In the genomic region with DNA sequence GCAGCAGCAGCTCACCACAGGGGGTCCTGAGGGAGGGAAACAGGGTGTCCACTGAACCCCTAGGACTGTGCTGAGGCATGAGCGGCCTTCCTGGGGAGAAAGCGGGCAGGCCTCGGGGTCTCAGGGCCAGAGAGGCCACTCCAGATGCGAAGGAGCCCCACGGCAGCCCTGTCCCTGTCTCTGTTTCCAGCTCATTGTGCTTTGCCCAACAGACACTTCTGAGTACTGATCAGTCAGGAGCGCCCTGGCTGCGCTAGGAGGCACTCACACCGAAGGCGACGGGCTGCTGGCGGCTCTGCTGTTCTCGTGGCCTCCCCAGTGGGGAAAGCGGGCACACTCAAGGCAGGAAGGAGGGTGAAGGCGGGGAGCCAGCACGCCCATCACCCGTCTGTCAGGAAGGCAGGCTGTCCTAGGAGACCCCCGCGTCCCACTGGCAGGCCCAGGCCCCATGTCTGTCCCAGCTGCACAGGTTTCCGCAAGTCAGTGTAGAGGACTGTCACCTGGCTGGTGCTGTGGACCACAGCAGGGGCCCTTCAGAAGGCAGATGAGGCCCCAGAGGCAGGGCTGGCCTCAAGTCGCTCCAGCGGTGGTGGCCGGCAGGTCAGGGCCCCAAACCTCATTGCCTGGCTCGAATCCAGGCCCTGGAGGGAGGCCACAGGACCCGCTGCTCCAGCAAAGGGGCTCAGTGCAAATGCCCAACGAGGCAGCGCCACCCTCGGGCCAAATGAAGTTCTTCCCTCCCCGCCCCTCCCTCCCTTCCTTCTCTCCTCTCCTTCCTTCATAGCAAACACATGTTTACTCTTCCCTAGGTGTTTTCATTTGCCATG, we compare ENCODE assay signal across 9 cellular contexts. TPM values are rescaled to one million over a fixed set of nuclear protein-coding genes. Genes with fewer than 3 reads are reported as not detected.
DNase-seq lines count a peak whose midpoint lies in the region; ATAC-seq and TF ChIP-seq lines count a peak whose summit lies in the region.
"Had no signal": no experiment of that assay in that cellular context is flagged by ENCODE, and none has a peak within 500 bp of the region (broad histone marks: within the 10 kb centered on the region; RNA-seq: fewer than 3 reads in every experiment).

No MANE protein-coding gene starts in this region.

- 77% methylated on average over 21 of the region's 28 CpGs for WGBS in esophagus muscularis mucosa

- H3K4me1 ChIP-seq in mucosa of rectum (ENCODE audit: control insufficient read depth in 2 of 2, insufficient read depth in 2 of 2, low read length in 2 of 2) (peaks cover 10 to 12% of the 10 kb centered on the region in 2 donors), esophagus muscularis mucosa (peaks cover 0 to 11% (median 8%) of the 10 kb centered on the region in 4 donors)

- TF ChIP-seq POLR2A in esophagus muscularis mucosa (IDR thresholded peaks at IDR 0.05; ENCODE audit: low read depth): no peak

- H3K9me3 ChIP-seq in mucosa of rectum (ENCODE audit: control insufficient read depth in 2 of 2, low read length in 2 of 2): no peaks in the 10 kb centered on the region
- peaks cover 0 to 2% (median 0%) of the 10 kb centered on the region in 4 donors for H3K9me3 ChIP-seq in esophagus muscularis mucosa

- peaks cover 13% of the 10 kb centered on the region for H3K4me1 Mint-ChIP-seq in activated CD8-positive, alpha-beta memory T cell treated with anti-CD3 and anti-CD28 coated beads, Interleukin-2, amount 10 ng/mL, durations not matched to agents 7 days and 5 days

- intact Hi-C loops in esophagus muscularis mucosa (cut with DNase I): no loop called here

- no peak overlapping the region for H3K4me3 Mint-ChIP-seq in activated CD8-positive, alpha-beta memory T cell treated with anti-CD3 and anti-CD28 coated beads, Interleukin-2, amount 10 ng/mL, durations not matched to agents 7 days and 5 days

- H3K27me3 ChIP-seq in mucosa of rectum (ENCODE audit: control insufficient read depth in 2 of 2, insufficient read depth in 2 of 2, low read length in 2 of 2) (no peaks in the 10 kb centered on the region), esophagus muscularis mucosa (no peaks in the 10 kb centered on the region)

- H3K36me3 ChIP-seq in mucosa of rectum (ENCODE audit: control insufficient read depth in 2 of 2, insufficient read depth in 2 of 2, low read length in 2 of 2): no peaks in the 10 kb centered on the region
- H3K36me3 ChIP-seq in esophagus muscularis mucosa: no peaks in the 10 kb centered on the region

- no peak for TF ChIP-seq CTCF in esophagus muscularis mucosa (IDR thresholded peaks at IDR 0.05)

- H3K27me3 Mint-ChIP-seq in activated CD8-positive, alpha-beta memory T cell treated with anti-CD3 and anti-CD28 coated beads, Interleukin-2, amount 10 ng/mL, durations not matched to agents 7 days and 5 days: no peaks in the 10 kb centered on the region

- H3K27ac Mint-ChIP-seq in activated CD8-positive, alpha-beta memory T cell treated with anti-CD3 and anti-CD28 coated beads, Interleukin-2, amount 10 ng/mL, durations not matched to agents 7 days and 5 days: no peak overlapping the region

- no peak for TF ChIP-seq EP300 in esophagus muscularis mucosa (IDR thresholded peaks at IDR 0.05)

- H3K9me3 Mint-ChIP-seq in activated CD8-positive, alpha-beta memory T cell treated with anti-CD3 and anti-CD28 coated beads, Interleukin-2, amount 10 ng/mL, durations not matched to agents 7 days and 5 days (ENCODE audit: low read depth): no peaks in the 10 kb centered on the region

- H3K36me3 Mint-ChIP-seq in activated CD8-positive, alpha-beta memory T cell treated with anti-CD3 and anti-CD28 coated beads, Interleukin-2, amount 10 ng/mL, durations not matched to agents 7 days and 5 days: no peaks in the 10 kb centered on the region

- H3K9ac ChIP-seq in mucosa of rectum (ENCODE audit: low read depth in 1 of 2, low read length in 2 of 2): peak overlapping the region in 1 of 2 donors; percentile 58

- H3K4me3 ChIP-seq in mucosa of rectum (ENCODE audit: low read length in 2 of 2) (peak overlapping the region; percentile 55 to 64), esophagus muscularis mucosa (no peak overlapping the region)

- H3K27ac ChIP-seq in mucosa of rectum (ENCODE audit: low read depth in 2 of 2, low read length in 2 of 2): no peak overlapping the region
- no peak overlapping the region for H3K27ac ChIP-seq in esophagus muscularis mucosa (replicated peaks in 1 of 4)

- no peak for ATAC-seq in activated CD8-positive, alpha-beta memory T cell treated with anti-CD3 and anti-CD28 coated beads, Interleukin-2, amount 10 ng/mL, durations not matched to agents 7 days and 5 days
- peak; percentile 23 for ATAC-seq in HG02981 (IDR thresholded peaks at IDR 0.05; ENCODE audit: unreplicated experiment)

- peak; percentile 39 for DNase-seq in activated CD8-positive, alpha-beta memory T cell treated with anti-CD3 and anti-CD28 coated beads, Interleukin-2, amount 10 ng/mL, durations not matched to agents 7 days and 5 days
- DNase-seq in activated CD8-positive, alpha-beta memory T cell treated with anti-CD3 and anti-CD28 coated beads for 24 hours: no peak
- DNase-seq in UCSD-AML1 (lab: John Stamatoyannopoulos, UW; ENCODE audit: unreplicated experiment): peak; percentile 71
- no peak for DNase-seq in stimulated activated CD4-positive, alpha-beta T cell treated with anti-CD3 and anti-CD28 coated beads, Interleukin-1b, Interleukin-23, amount 100 ng/mL, for 48 hours
- DNase-seq in esophagus muscularis mucosa (ENCODE audit: extremely low spot score): no peak
- DNase-seq in SK-N-DZ (ENCODE audit: low spot score): no peak

- CTCF ChIA-PET in activated CD8-positive, alpha-beta memory T cell treated with anti-CD3 and anti-CD28 coated beads, Interleukin-2, amount 10 ng/mL, durations not matched to agents 7 days and 5 days (lab: Charles Lee): no interaction called here

RNA-seq across cellular contexts. Expression of gene ESPNL, which starts 6.8 kb away (rescaled TPM):
- total RNA-seq in activated CD8-positive, alpha-beta memory T cell treated with anti-CD3 and anti-CD28 coated beads, Interleukin-2, amount 10 ng/mL, durations not matched to agents 7 days and 5 days: under 1 TPM in 1 of 2 experiments, not detected in 1; 0.05 TPM
- total RNA-seq in esophagus muscularis mucosa: 1 to 10 TPM in 1 of 4 donors, under 1 TPM in 2, not detected in 1; 0.78 to 1.3 (median 0.83) TPM
- 10.9 and 11.8 TPM in 2 replicates for polyA plus RNA-seq in SK-N-DZ (2014; cell fraction: cytosol; rRNA removed)
- polyA plus RNA-seq in SK-N-DZ (2014; cell fraction: nucleus; rRNA removed): 29.8 and 39.1 TPM in 2 replicates

RNA-seq across cellular contexts. Expression of gene KLHL30, which starts 31.6 kb away (rescaled TPM):
- total RNA-seq in activated CD8-positive, alpha-beta memory T cell treated with anti-CD3 and anti-CD28 coated beads, Interleukin-2, amount 10 ng/mL, durations not matched to agents 7 days and 5 days: not detected
- 1 to 10 TPM; 1.2 to 8.0 (median 4.4) TPM for total RNA-seq in esophagus muscularis mucosa
- 4.3 and 6.4 TPM in 2 replicates for polyA plus RNA-seq in SK-N-DZ (2014; cell fraction: cytosol; rRNA removed)
- polyA plus RNA-seq in SK-N-DZ (2014; cell fraction: nucleus; rRNA removed): 6.6 and 8.2 TPM in 2 replicates
- polyA plus RNA-seq: neural cell had no signal

RNA-seq across cellular contexts. Expression of gene SCLY, which starts 46.1 kb away (rescaled TPM):
- total RNA-seq in activated CD8-positive, alpha-beta memory T cell treated with anti-CD3 and anti-CD28 coated beads, Interleukin-2, amount 10 ng/mL, durations not matched to agents 7 days and 5 days: 10 to 100 TPM; 29.1 to 53.8 TPM
- 10 to 100 TPM in 3 of 4 donors, 1 to 10 TPM in 1; 9.8 to 17.9 (median 13.9) TPM for total RNA-seq in esophagus muscularis mucosa
- 78.3 and 103 TPM in 2 replicates for polyA plus RNA-seq in SK-N-DZ (2014; cell fraction: cytosol; rRNA removed)
- polyA plus RNA-seq in SK-N-DZ (2014; cell fraction: nucleus; rRNA removed): 76.2 and 101 TPM in 2 replicates

RNA-seq across cellular contexts. Expression of gene ERFE, which starts 51.9 kb away (rescaled TPM):
- total RNA-seq in activated CD8-positive, alpha-beta memory T cell treated with anti-CD3 and anti-CD28 coated beads, Interleukin-2, amount 10 ng/mL, durations not matched to agents 7 days and 5 days: not detected
- under 1 TPM in 2 of 4 donors, not detected in 2; 0.39 to 0.66 TPM for total RNA-seq in esophagus muscularis mucosa
- polyA plus RNA-seq in SK-N-DZ (2014; cell fraction: cytosol; rRNA removed): 4.6 and 6.2 TPM in 2 replicates
- 4.9 and 13.2 TPM in 2 replicates for polyA plus RNA-seq in SK-N-DZ (2014; cell fraction: nucleus; rRNA removed)
- polyA plus RNA-seq: neural cell had no signal

Comparison
In these comparisons a context has a peak if more than half of its experiments do, and no peak if none do; other contexts are left out.
1. DNase-seq: peak in activated CD8-positive, alpha-beta memory T cell treated with anti-CD3 and anti-CD28 coated beads, Interleukin-2, amount 10 ng/mL, durations not matched to agents 7 days and 5 days (single experiment) and UCSD-AML1 (single experiment); none in activated CD8-positive, alpha-beta memory T cell treated with anti-CD3 and anti-CD28 coated beads for 24 hours (single experiment), stimulated activated CD4-positive, alpha-beta T cell treated with anti-CD3 and anti-CD28 coated beads, Interleukin-1b, Interleukin-23, amount 100 ng/mL, for 48 hours (single experiment), esophagus muscularis mucosa (single experiment) and SK-N-DZ (single experiment).
2. H3K4me3 ChIP-seq: peak in mucosa of rectum (2 of 2); none in esophagus muscularis mucosa (0 of 4).